Comparison of ENCODE assay signal across 11 cellular contexts in the genomic region with DNA sequence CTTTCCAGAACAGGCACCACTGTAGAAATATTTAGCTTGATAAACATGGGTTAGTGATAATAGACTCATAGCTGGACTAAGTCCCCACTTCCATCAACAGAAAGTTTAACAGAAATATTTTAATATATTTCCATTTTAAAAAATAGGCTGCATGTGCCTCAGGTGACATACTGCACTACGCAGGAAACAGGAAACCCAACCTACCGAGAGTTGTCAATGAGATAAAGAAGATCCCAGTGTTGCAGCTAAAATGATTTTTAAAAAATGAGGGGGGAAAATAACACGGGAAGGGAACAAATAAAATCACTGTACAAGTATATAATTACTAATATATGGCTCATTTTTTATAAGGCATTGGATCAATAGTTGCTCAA.
DNase-seq lines count a peak whose midpoint lies in the region; ATAC-seq and TF ChIP-seq lines count a peak whose summit lies in the region.
"Had no signal": no experiment of that assay in that cellular context is flagged by ENCODE, and none has a peak within 500 bp of the region (broad histone marks: within the 10 kb centered on the region; RNA-seq: fewer than 3 reads in every experiment).

No MANE protein-coding gene starts in this region.

- no peaks in the 10 kb centered on the region for H3K36me3 ChIP-seq in CD4-positive, alpha-beta memory T cell (ENCODE audit: insufficient read depth, low read length)
- H3K36me3 ChIP-seq in lower lobe of right lung (peaks cover 5% of the 10 kb centered on the region), Karpas-422 (ENCODE audit: insufficient read depth, low read length) (no peaks in the 10 kb centered on the region), sigmoid colon (no peaks in the 10 kb centered on the region)

- no peaks in the 10 kb centered on the region for H3K9me2 ChIP-seq in Karpas-422 (replicated peaks; ENCODE audit: insufficient read depth, low read length)

- H3K4me3 Mint-ChIP-seq in CD4-positive, alpha-beta memory T cell, result peak overlapping the region; percentile 89 to 98 (median 94)
- peak overlapping the region; percentile 95 for H3K4me3 Mint-ChIP-seq in T-helper 17 cell

- H3K4me3 ChIP-seq in CD4-positive, alpha-beta memory T cell (ENCODE audit: low read length in 2 of 2), result peak overlapping the region; percentile 81 to 82
- peak overlapping the region; percentile 35 for H3K4me3 ChIP-seq in lower lobe of right lung
- H3K4me3 ChIP-seq in Karpas-422 (ENCODE audit: low read length), result no peak overlapping the region
- H3K4me3 ChIP-seq in sigmoid colon, result no peak overlapping the region

- CTCF ChIA-PET in CD4-positive, alpha-beta memory T cell (lab: Charles Lee; ENCODE audit: partially characterized antibody), result interaction anchor here (0.8 to 3.5 kb wide), 11 partner anchors 9 to 223 kb away, joined by 3 to 37 read pairs (median 5); a partner anchor contains a TSS

- POLR2A ChIA-PET in CD4-positive, alpha-beta memory T cell (lab: Charles Lee; ENCODE audit: partially characterized antibody), result interaction anchor here (0.7 to 5.8 kb wide), 22 partner anchors 13 to 1665 kb away, joined by 3 to 129 read pairs (median 5); a partner anchor contains a TSS

- no peak overlapping the region for H2AFZ ChIP-seq in Karpas-422 (ENCODE audit: low read length)

- H3K79me2 ChIP-seq in Karpas-422 (ENCODE audit: low read length), result no peaks in the 10 kb centered on the region

- TF ChIP-seq EP300 in sigmoid colon (IDR thresholded peaks at IDR 0.05), result no peak

- H3K9me3 Mint-ChIP-seq in CD4-positive, alpha-beta memory T cell, result no peaks in the 10 kb centered on the region

- TF ChIP-seq POLR2A in sigmoid colon (IDR thresholded peaks at IDR 0.05), result no peak

- TF ChIP-seq CTCF in lower lobe of right lung (IDR thresholded peaks at IDR 0.05) (no peak), sigmoid colon (IDR thresholded peaks at IDR 0.05) (no peak)

- H3K27me3 Mint-ChIP-seq in CD4-positive, alpha-beta memory T cell, result no peaks in the 10 kb centered on the region
- no peaks in the 10 kb centered on the region for H3K27me3 Mint-ChIP-seq in T-helper 17 cell

- peak in 2 of 5 donors; percentile 48 to 54 for DNase-seq in CD4-positive, alpha-beta memory T cell
- DNase-seq in T-helper 17 cell (no peak), lower lobe of right lung (no peak), Karpas-422 (no peak), left lobe of liver (ENCODE audit: low spot score) (no peak), sigmoid colon (no peak)
- DNase-seq: anterior cingulate cortex, COR-L47, NCI-H2171 treated with DMSO at 0.1 percent for 48 hours had no signal

- ATAC-seq in GM21390 (IDR thresholded peaks at IDR 0.05; ENCODE audit: unreplicated experiment) (peak; percentile 18), T-helper 17 cell (peak; percentile 35), lower lobe of right lung (no peak), left lobe of liver (no peak), HG02678 (IDR thresholded peaks at IDR 0.05; ENCODE audit: unreplicated experiment) (no peak)

- peaks cover 15 to 51% (median 29%) of the 10 kb centered on the region in 4 donors for H3K4me1 Mint-ChIP-seq in CD4-positive, alpha-beta memory T cell
- H3K4me1 Mint-ChIP-seq in T-helper 17 cell, result peaks cover 16% of the 10 kb centered on the region

- H3K4me2 ChIP-seq in Karpas-422 (ENCODE audit: low read depth, low read length, poor library complexity, severe bottlenecking), result no peak overlapping the region

- peaks cover 27% of the 10 kb centered on the region for H3K4me1 ChIP-seq in CD4-positive, alpha-beta memory T cell (ENCODE audit: insufficient read depth, low read length)
- H3K4me1 ChIP-seq in lower lobe of right lung (peaks cover 14% of the 10 kb centered on the region), Karpas-422 (ENCODE audit: low read length) (no peaks in the 10 kb centered on the region), sigmoid colon (peaks cover 0 to 8% (median 0%) of the 10 kb centered on the region in 4 donors)

- H3K27ac ChIP-seq in CD4-positive, alpha-beta memory T cell (ENCODE audit: low read depth, low read length), result peak overlapping the region; percentile 85
- H3K27ac ChIP-seq in lower lobe of right lung (peak overlapping the region; percentile 37), Karpas-422 (ENCODE audit: low read length) (no peak overlapping the region), sigmoid colon (no peak overlapping the region)

- peak overlapping the region; percentile 92 to 99 (median 98) for H3K27ac Mint-ChIP-seq in CD4-positive, alpha-beta memory T cell
- H3K27ac Mint-ChIP-seq in T-helper 17 cell, result peak overlapping the region; percentile 98

- WGBS in sigmoid colon, 2 donors, result 51 to 85% methylated on average over 3 of the region's 3 CpGs

- H3K9me3 ChIP-seq in CD4-positive, alpha-beta memory T cell (ENCODE audit: control insufficient read depth in 1 of 2, low read length in 2 of 2), result no peaks in the 10 kb centered on the region
- H3K9me3 ChIP-seq in T-helper 17 cell (ENCODE audit: control insufficient read depth, low read length, poor library complexity, severe bottlenecking), result no peaks in the 10 kb centered on the region
- H3K9me3 ChIP-seq in lower lobe of right lung, result no peaks in the 10 kb centered on the region
- H3K9me3 ChIP-seq in Karpas-422 (ENCODE audit: low read length), result no peaks in the 10 kb centered on the region
- no peaks in the 10 kb centered on the region for H3K9me3 ChIP-seq in sigmoid colon

- no peaks in the 10 kb centered on the region for H4K20me1 ChIP-seq in Karpas-422 (ENCODE audit: insufficient read depth, low read depth, low read length)

- H3K9ac ChIP-seq in Karpas-422 (ENCODE audit: low read length), result no peak overlapping the region

- intact Hi-C loops in CD4-positive, alpha-beta memory T cell (cut with micrococcal nuclease), result loop anchor here (2.0 to 10.0 kb wide), 5 partner anchors 222 to 1668 kb away; a partner anchor contains a TSS
- intact Hi-C loops in lower lobe of right lung (cut with DNase I), result no loop called here
- intact Hi-C loops in sigmoid colon (cut with DNase I), result no loop called here

- H3K27me3 ChIP-seq in CD4-positive, alpha-beta memory T cell (ENCODE audit: insufficient read depth, low read length), result no peaks in the 10 kb centered on the region
- H3K27me3 ChIP-seq in lower lobe of right lung (ENCODE audit: low read depth), result no peaks in the 10 kb centered on the region
- no peaks in the 10 kb centered on the region for H3K27me3 ChIP-seq in Karpas-422 (ENCODE audit: low read length)
- H3K27me3 ChIP-seq in sigmoid colon, result no peaks in the 10 kb centered on the region

- peaks cover 0 to 4% of the 10 kb centered on the region in 2 donors for H3K36me3 Mint-ChIP-seq in CD4-positive, alpha-beta memory T cell
- peaks cover 2% of the 10 kb centered on the region for H3K36me3 Mint-ChIP-seq in T-helper 17 cell (ENCODE audit: low read depth)

Comparison
In these comparisons a context has a peak if more than half of its experiments do, and no peak if none do; other contexts are left out.
1. H3K27ac ChIP-seq: peak in CD4-positive, alpha-beta memory T cell (single experiment) and lower lobe of right lung (single experiment); none in Karpas-422 (single experiment) and sigmoid colon (0 of 4).
2. H3K4me3 ChIP-seq: peak in CD4-positive, alpha-beta memory T cell (2 of 2) and lower lobe of right lung (single experiment); none in Karpas-422 (single experiment) and sigmoid colon (0 of 4).
3. ATAC-seq: peak in GM21390 (single experiment) and T-helper 17 cell (single experiment); none in lower lobe of right lung (0 of 2), left lobe of liver (single experiment) and HG02678 (single experiment).